In genomic region chr2:10043906-10044601, GRCh38 we compare ENCODE assay signal across 1 cellular context.
A peak's percentile ranks its signal among the peaks of the same experiment; 100 is the strongest.
TF ChIP-seq lines count a peak whose summit lies in the region.

No MANE protein-coding gene starts in this region.

TF ChIP-seq in HepG2, 621 proteins besides CTCF, POLR2A, EP300 and RAD21 (continued from another document):
- TF ChIP-seq ZNF609 (CRISPR knock-in tag; IDR thresholded peaks at IDR 0.05; ENCODE audit: borderline replicate concordance), result peak; percentile 52; the same call in 1 of the 2 replicates
- TF ChIP-seq ZFP90 (CRISPR knock-in tag; IDR thresholded peaks at IDR 0.05; ENCODE audit: borderline replicate concordance), result no peak
- TF ChIP-seq SMC3 (IDR thresholded peaks at IDR 0.05; ENCODE audit: low read length), result no peak
- TF ChIP-seq NFE2 (CRISPR knock-in tag; IDR thresholded peaks at IDR 0.05), result no peak
- TF ChIP-seq ZEB1 (IDR thresholded peaks at IDR 0.05; ENCODE audit: insufficient replicate concordance, low read depth), result no peak
- no peak for TF ChIP-seq NFIB (CRISPR knock-in tag; IDR thresholded peaks at IDR 0.05; ENCODE audit: borderline replicate concordance)
- peak; percentile 11; the same call in 1 of the 2 replicates for TF ChIP-seq THRA (CRISPR knock-in tag; IDR thresholded peaks at IDR 0.05; ENCODE audit: borderline replicate concordance)
- no peak for TF ChIP-seq ZNF20 (CRISPR knock-in tag; IDR thresholded peaks at IDR 0.05)
- no peak for TF ChIP-seq TOE1 (CRISPR knock-in tag; IDR thresholded peaks at IDR 0.05)
- TF ChIP-seq EHMT2 (IDR thresholded peaks at IDR 0.05; ENCODE audit: borderline replicate concordance, low read depth, low read length), result no peak
- no peak for TF ChIP-seq HDAC6 (IDR thresholded peaks at IDR 0.05; ENCODE audit: low read depth, low read length)
- 0 out of 2 replicates have a peak, but pooled peaks have one; percentile 14 for TF ChIP-seq ZNF672 (CRISPR knock-in tag; IDR thresholded peaks at IDR 0.05)
- peak; percentile 64 for TF ChIP-seq ZBTB14 (CRISPR knock-in tag; IDR thresholded peaks at IDR 0.05)
- TF ChIP-seq ZNF331 (CRISPR knock-in tag; IDR thresholded peaks at IDR 0.05), result peak; percentile 36; the same call in 1 of the 2 replicates
- TF ChIP-seq ZNF329 (CRISPR knock-in tag; IDR thresholded peaks at IDR 0.05; ENCODE audit: low read depth), result 0 out of 2 replicates have a peak, but pooled peaks have one; percentile 32
- TF ChIP-seq THAP7 (CRISPR knock-in tag; IDR thresholded peaks at IDR 0.05), result 0 out of 2 replicates have a peak, but pooled peaks have one; percentile 75
- 0 out of 2 replicates have a peak, but pooled peaks have one; percentile 76 for TF ChIP-seq ARHGAP35 (CRISPR knock-in tag; IDR thresholded peaks at IDR 0.05; ENCODE audit: borderline replicate concordance)
- peak; percentile 45; the same call in 1 of the 2 replicates for TF ChIP-seq ZNF205 (CRISPR knock-in tag; IDR thresholded peaks at IDR 0.05)
- no peak for TF ChIP-seq ZNF136 (CRISPR knock-in tag; IDR thresholded peaks at IDR 0.05; ENCODE audit: low read depth)
- no peak for TF ChIP-seq MLXIP (CRISPR knock-in tag; IDR thresholded peaks at IDR 0.05; ENCODE audit: borderline replicate concordance)
- TF ChIP-seq TMF1 (CRISPR knock-in tag; IDR thresholded peaks at IDR 0.05; ENCODE audit: low read depth), result peak; percentile 93
- TF ChIP-seq BHLHE40 (IDR thresholded peaks at IDR 0.05; ENCODE audit: low read length), result peak; percentile 9; the same call in 1 of the 2 replicates
- TF ChIP-seq NR1H2 (CRISPR knock-in tag; IDR thresholded peaks at IDR 0.05; ENCODE audit: borderline replicate concordance, low read depth), result no peak
- no peak for TF ChIP-seq DBP (CRISPR knock-in tag; IDR thresholded peaks at IDR 0.05; ENCODE audit: not compliant biosample characterization)
